Comparison of ENCODE assay signal across 2 cellular contexts in genomic region chr3:75075158-75075557, GRCh38.
A peak's percentile ranks its signal among the peaks of the same experiment; 100 is the strongest.
TF ChIP-seq lines count a peak whose summit lies in the region.

No MANE protein-coding gene starts in this region.

TF ChIP-seq in HepG2, 621 proteins besides CTCF, POLR2A, EP300 and RAD21 (continued from another document):
- TF ChIP-seq MAFF (IDR thresholded peaks at IDR 0.05; ENCODE audit: low read depth, low read length) = peak; percentile 59
- TF ChIP-seq SALL1 (CRISPR knock-in tag; IDR thresholded peaks at IDR 0.05) = no peak
- TF ChIP-seq MAFK (conservative IDR thresholded peaks at IDR 0.05 in 1 of 2, IDR thresholded peaks at IDR 0.05 in 1 of 2; ENCODE audit: low read length in 2 of 2) = peak; percentile 46 to 78; a peak in 3 of 4 replicates

TF ChIP-seq in A549, 52 proteins besides CTCF, POLR2A, EP300 and RAD21 (continued from another document):
- TF ChIP-seq MAFK (IDR thresholded peaks at IDR 0.05; ENCODE audit: partially characterized antibody) = peak; percentile 41
